Comparison of ENCODE assay signal across 12 cellular contexts in the genomic region with DNA sequence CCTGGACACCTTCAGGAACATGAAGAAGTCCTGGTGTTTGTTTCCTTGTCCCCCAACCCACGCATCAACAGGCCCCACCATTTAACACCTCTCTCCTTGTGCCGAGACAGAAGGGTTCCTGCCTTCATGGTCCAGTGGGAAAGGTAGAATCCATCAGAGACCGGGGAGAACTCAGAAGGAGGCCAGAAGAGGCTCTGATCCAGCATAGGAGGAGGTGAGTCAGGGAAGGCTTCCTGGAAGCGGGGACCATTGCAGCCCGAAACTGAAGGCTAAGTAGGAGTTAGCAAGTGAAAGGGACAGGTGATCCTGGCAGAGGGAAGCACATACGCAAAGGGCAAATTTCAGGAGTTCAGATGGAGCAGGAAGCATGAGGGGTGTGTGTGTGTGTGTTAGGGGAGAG. TPM values are rescaled to one million over a fixed set of nuclear protein-coding genes. Genes with fewer than 3 reads are reported as not detected.
DNase-seq lines count a peak whose midpoint lies in the region; ATAC-seq and TF ChIP-seq lines count a peak whose summit lies in the region.
"Had no signal": no experiment of that assay in that cellular context is flagged by ENCODE, and none has a peak within 500 bp of the region (broad histone marks: within the 10 kb centered on the region; RNA-seq: fewer than 3 reads in every experiment).

No MANE protein-coding gene starts in this region.

- ATAC-seq in DND-41 (ENCODE audit: insufficient read depth, low read depth) (no peak), GM23338 (no peak), natural killer cell (no peak), gastroesophageal sphincter (no peak), GM18868 (IDR thresholded peaks at IDR 0.05; ENCODE audit: unreplicated experiment) (no peak)
- peak; percentile 29 to 50 for ATAC-seq in activated naive CD4-positive, alpha-beta T cell treated with anti-CD3 and anti-CD28 coated beads, Interleukin-2, amount 50 U/mL, for 72 hours
- ATAC-seq: psoas muscle had no signal

- H3K27ac ChIP-seq in DND-41 (ENCODE audit: low read length) (peak overlapping the region; percentile 88), GM23338 (ENCODE audit: low read depth) (no peak overlapping the region), gastroesophageal sphincter (no peak overlapping the region), breast epithelium (no peak overlapping the region)
- H3K27ac ChIP-seq: dorsolateral prefrontal cortex, psoas muscle had no signal

- H3K4me1 ChIP-seq in DND-41 (ENCODE audit: insufficient read depth, low read length) (peaks cover 38% of the 10 kb centered on the region), GM23338 (ENCODE audit: insufficient read depth) (peaks cover 23% of the 10 kb centered on the region; the same call in 1 of the 2 replicates), gastroesophageal sphincter (peaks cover 0 to 19% (median 5%) of the 10 kb centered on the region in 3 donors), breast epithelium (no peaks in the 10 kb centered on the region)
- H3K4me1 ChIP-seq: psoas muscle had no signal

- H4K20me1 ChIP-seq in DND-41 (ENCODE audit: insufficient read depth, low read length) = no peaks in the 10 kb centered on the region
- no peaks in the 10 kb centered on the region for H4K20me1 ChIP-seq in GM23338 (replicated peaks; ENCODE audit: insufficient read depth)

- H3F3A ChIP-seq in GM23338 (replicated peaks; ENCODE audit: low read depth) = peaks cover 6% of the 10 kb centered on the region; the same call in 1 of the 2 replicates

- H3K4me2 ChIP-seq in DND-41 (ENCODE audit: insufficient read depth, low read length) = peak overlapping the region; percentile 77
- peak overlapping the region; percentile 62 for H3K4me2 ChIP-seq in GM23338

- peak overlapping the region; percentile 61 for H3K9ac ChIP-seq in DND-41 (ENCODE audit: low read depth, low read length)

- H3K4me3 ChIP-seq in DND-41 (ENCODE audit: low read depth in 1 of 2, low read length in 2 of 2) (peak overlapping the region; percentile 4 to 64; a peak in 3 of 4 replicates), GM23338 (no peak overlapping the region), gastroesophageal sphincter (no peak overlapping the region), breast epithelium (peak overlapping the region in 1 of 3 donors; percentile 11)
- H3K4me3 ChIP-seq: dorsolateral prefrontal cortex, psoas muscle had no signal

- DNase-seq in DND-41 (no peak), GM23338 (ENCODE audit: low spot score) (no peak), natural killer cell (no peak), breast epithelium (ENCODE audit: low spot score in 2 of 2) (no peak)
- DNase-seq in activated naive CD4-positive, alpha-beta T cell treated with anti-CD3 and anti-CD28 coated beads, Interleukin-2, amount 50 U/mL, for 72 hours (ENCODE audit: low spot score in 2 of 2) = no peak
- DNase-seq: dorsolateral prefrontal cortex, glutamatergic neuron, NCI-H2107, psoas muscle had no signal

- H3K9me3 Mint-ChIP-seq in GM23338 (no peaks in the 10 kb centered on the region; the same call in 2 of the 3 replicates), natural killer cell (no peaks in the 10 kb centered on the region)
- no peaks in the 10 kb centered on the region for H3K9me3 Mint-ChIP-seq in activated naive CD4-positive, alpha-beta T cell treated with anti-CD3 and anti-CD28 coated beads, Interleukin-2, amount 50 U/mL, for 72 hours
- H3K9me3 Mint-ChIP-seq: type B pancreatic cell had no signal

- H3K9me3 ChIP-seq in DND-41 (ENCODE audit: insufficient read depth, low read length, severe bottlenecking) (no peaks in the 10 kb centered on the region), gastroesophageal sphincter (no peaks in the 10 kb centered on the region), breast epithelium (no peaks in the 10 kb centered on the region)
- H3K9me3 ChIP-seq: psoas muscle had no signal

- H3K36me3 ChIP-seq in DND-41 (ENCODE audit: insufficient read depth, low read length) (peaks cover 12% of the 10 kb centered on the region), GM23338 (ENCODE audit: insufficient read depth) (no peaks in the 10 kb centered on the region), gastroesophageal sphincter (no peaks in the 10 kb centered on the region), breast epithelium (no peaks in the 10 kb centered on the region)

- no peaks in the 10 kb centered on the region for H3K27me3 ChIP-seq in DND-41 (ENCODE audit: insufficient read depth, low read length, poor library complexity)
- no peaks in the 10 kb centered on the region for H3K27me3 ChIP-seq in GM23338 (ENCODE audit: insufficient read depth)
- H3K27me3 ChIP-seq in gastroesophageal sphincter = no peaks in the 10 kb centered on the region
- no peaks in the 10 kb centered on the region for H3K27me3 ChIP-seq in breast epithelium
- H3K27me3 ChIP-seq: dorsolateral prefrontal cortex had no signal

- H2AFZ ChIP-seq in DND-41 (ENCODE audit: low read depth, low read length) (peak overlapping the region; percentile 95), GM23338 (peak overlapping the region; percentile 81)

- H3K27ac Mint-ChIP-seq in GM23338 (peak overlapping the region; percentile 2; the same call in 1 of the 2 replicates), natural killer cell (peak overlapping the region; percentile 82 to 92)
- peak overlapping the region; percentile 82 to 90 for H3K27ac Mint-ChIP-seq in activated naive CD4-positive, alpha-beta T cell treated with anti-CD3 and anti-CD28 coated beads, Interleukin-2, amount 50 U/mL, for 72 hours
- H3K27ac Mint-ChIP-seq: type B pancreatic cell had no signal

- H3K9me2 ChIP-seq in GM23338 (ENCODE audit: insufficient read depth) = no peaks in the 10 kb centered on the region

- no peak for TF ChIP-seq POLR2A in gastroesophageal sphincter (IDR thresholded peaks at IDR 0.05)
- no peak for TF ChIP-seq POLR2A in breast epithelium (IDR thresholded peaks at IDR 0.05)

- H3K36me3 Mint-ChIP-seq in GM23338 (ENCODE audit: low read depth) (no peaks in the 10 kb centered on the region), natural killer cell (no peaks in the 10 kb centered on the region)
- peaks cover 6% of the 10 kb centered on the region in 2 donors for H3K36me3 Mint-ChIP-seq in activated naive CD4-positive, alpha-beta T cell treated with anti-CD3 and anti-CD28 coated beads, Interleukin-2, amount 50 U/mL, for 72 hours
- H3K36me3 Mint-ChIP-seq: type B pancreatic cell had no signal

- H3K27me3 Mint-ChIP-seq in GM23338 (ENCODE audit: insufficient read depth, low read depth, poor library complexity) (peaks cover 11% of the 10 kb centered on the region), natural killer cell (ENCODE audit: low read depth in 2 of 2) (no peaks in the 10 kb centered on the region)

- 73 to 94% methylated on average over 2 to 4 of the region's 6 CpGs for WGBS in gastroesophageal sphincter (ENCODE audit: low coverage in 1 of 2), 2 donors

- TF ChIP-seq CTCF in DND-41 (IDR thresholded peaks at IDR 0.05; ENCODE audit: borderline replicate concordance, extremely low read depth, low read length, poor library complexity, severe bottlenecking) (no peak), GM23338 (conservative IDR thresholded peaks at IDR 0.05; ENCODE audit: low read depth in 2 of 2) (no peak), natural killer cell (IDR thresholded peaks at IDR 0.05) (no peak), gastroesophageal sphincter (IDR thresholded peaks at IDR 0.05) (no peak), breast epithelium (IDR thresholded peaks at IDR 0.05) (no peak)

- peaks cover 19% of the 10 kb centered on the region for H3K4me1 Mint-ChIP-seq in GM23338
- peaks cover 15 to 28% of the 10 kb centered on the region in 2 donors for H3K4me1 Mint-ChIP-seq in natural killer cell

- H3K79me2 ChIP-seq in DND-41 (ENCODE audit: insufficient read depth, low read length) (peaks cover 19% of the 10 kb centered on the region), GM23338 (replicated peaks; ENCODE audit: insufficient read depth) (no peaks in the 10 kb centered on the region)

- intact Hi-C loops in natural killer cell (cut with micrococcal nuclease) (loop anchor here (2.0 kb wide), 1 partner anchor 70 kb away; no protein-coding TSS in a partner anchor), breast epithelium (cut with DNase I; ENCODE audit: low total_unique reads) (no loop called here)

- H3K4me3 Mint-ChIP-seq in GM23338 = no peak overlapping the region
- H3K4me3 Mint-ChIP-seq in natural killer cell = peak overlapping the region; percentile 95
- H3K4me3 Mint-ChIP-seq: type B pancreatic cell had no signal

- no peak for TF ChIP-seq EP300 in gastroesophageal sphincter (IDR thresholded peaks at IDR 0.05)

RNA-seq across cellular contexts. Expression of gene ICAM3, which starts 0.5 kb away (rescaled TPM):
- 9.6 TPM in 2 replicates for total RNA-seq in GM23338 (2014; rRNA removed; shearing (Covaris generic))
- 14.7 and 19.2 TPM in 2 replicates for polyA plus RNA-seq in GM23338 (2016; fragmentation: Nextera tagmentation; extraction: Ambion mirVana)
- 100 to 1,000 TPM; 143 to 145 TPM for total RNA-seq in activated naive CD4-positive, alpha-beta T cell treated with anti-CD3 and anti-CD28 coated beads, Interleukin-2, amount 50 U/mL, for 72 hours
- total RNA-seq in natural killer cell (100 to 1,000 TPM; 189 to 224 (median 199) TPM), gastroesophageal sphincter (1 to 10 TPM; 3.4 to 9.3 (median 5.6) TPM), breast epithelium (10 to 100 TPM in 1 of 3 donors, 1 to 10 TPM in 2; 5.9 to 10.1 (median 7.9) TPM)

RNA-seq across cellular contexts. Expression of gene RAVER1, which starts 5.6 kb away (rescaled TPM):
- 88.3 and 96.7 TPM in 2 replicates for total RNA-seq in GM23338 (2014; rRNA removed; shearing (Covaris generic))
- polyA plus RNA-seq in GM23338 (2016; fragmentation: Nextera tagmentation; extraction: Ambion mirVana) = 23.6 and 25.5 TPM in 2 replicates
- total RNA-seq in activated naive CD4-positive, alpha-beta T cell treated with anti-CD3 and anti-CD28 coated beads, Interleukin-2, amount 50 U/mL, for 72 hours = 100 to 1,000 TPM in 1 of 2 donors, 10 to 100 TPM in 1; 52.5 to 101 TPM
- 10 to 100 TPM; 42.5 to 64.3 (median 55.9) TPM for total RNA-seq in natural killer cell
- total RNA-seq in gastroesophageal sphincter = 10 to 100 TPM; 15.6 to 33.2 (median 21.8) TPM
- 10 to 100 TPM; 10.7 to 17.7 (median 12.3) TPM for total RNA-seq in breast epithelium

RNA-seq across cellular contexts. Expression of gene FDX2, which starts 23.1 kb away (rescaled TPM):
- total RNA-seq in GM23338 (2014; rRNA removed; shearing (Covaris generic)) = 27.3 and 28.7 TPM in 2 replicates
- 29.7 and 35.0 TPM in 2 replicates for polyA plus RNA-seq in GM23338 (2016; fragmentation: Nextera tagmentation; extraction: Ambion mirVana)
- 10 to 100 TPM in 1 of 2 donors, 1 to 10 TPM in 1; 8.1 to 16.7 TPM for total RNA-seq in activated naive CD4-positive, alpha-beta T cell treated with anti-CD3 and anti-CD28 coated beads, Interleukin-2, amount 50 U/mL, for 72 hours
- total RNA-seq in natural killer cell (1 to 10 TPM; 1.7 to 4.1 (median 4.0) TPM), gastroesophageal sphincter (10 to 100 TPM in 3 of 4 donors, 1 to 10 TPM in 1; 6.7 to 36.5 (median 16.6) TPM), breast epithelium (10 to 100 TPM; 14.7 to 19.9 (median 15.7) TPM)

RNA-seq across cellular contexts. Expression of gene ZGLP1, which starts 29.3 kb away (rescaled TPM):
- total RNA-seq in GM23338 (2014; rRNA removed; shearing (Covaris generic)) = 1.5 and 4.7 TPM in 2 replicates
- polyA plus RNA-seq in GM23338 (2016; fragmentation: Nextera tagmentation; extraction: Ambion mirVana) = 5.3 and 5.9 TPM in 2 replicates
- total RNA-seq in activated naive CD4-positive, alpha-beta T cell treated with anti-CD3 and anti-CD28 coated beads, Interleukin-2, amount 50 U/mL, for 72 hours = 1 to 10 TPM; 2.2 to 3.7 TPM
- total RNA-seq in natural killer cell (1 to 10 TPM; 1.4 to 2.2 (median 1.9) TPM), gastroesophageal sphincter (1 to 10 TPM in 2 of 4 donors, under 1 TPM in 1, not detected in 1; 0.81 to 2.5 (median 1.1) TPM), breast epithelium (1 to 10 TPM; 1.3 to 4.4 (median 3.3) TPM)

RNA-seq across cellular contexts. Expression of gene TYK2, which starts 41.4 kb away (rescaled TPM):
- total RNA-seq in GM23338 (2014; rRNA removed; shearing (Covaris generic)) = 22.2 and 29.1 TPM in 2 replicates
- 30.7 and 35.9 TPM in 2 replicates for polyA plus RNA-seq in GM23338 (2016; fragmentation: Nextera tagmentation; extraction: Ambion mirVana)
- total RNA-seq in activated naive CD4-positive, alpha-beta T cell treated with anti-CD3 and anti-CD28 coated beads, Interleukin-2, amount 50 U/mL, for 72 hours = 100 to 1,000 TPM; 164 to 232 TPM
- total RNA-seq in natural killer cell (100 to 1,000 TPM; 401 to 469 (median 454) TPM), gastroesophageal sphincter (10 to 100 TPM; 40.8 to 77.2 (median 53.9) TPM), breast epithelium (100 to 1,000 TPM in 2 of 3 donors, 10 to 100 TPM in 1; 61.6 to 109 (median 104) TPM)

Comparison
In these comparisons a context has a peak if more than half of its experiments do, and no peak if none do; other contexts are left out.
1. ATAC-seq: peak in activated naive CD4-positive, alpha-beta T cell treated with anti-CD3 and anti-CD28 coated beads, Interleukin-2, amount 50 U/mL, for 72 hours (2 of 2); none in DND-41 (single experiment), GM23338 (single experiment), natural killer cell (0 of 3), gastroesophageal sphincter (single experiment) and GM18868 (single experiment).
2. H3K4me3 ChIP-seq: peak in DND-41 (2 of 2); none in GM23338 (single experiment) and gastroesophageal sphincter (0 of 2).
3. H3K27ac Mint-ChIP-seq: peak in every context shown above with its lines; median percentile 87 in natural killer cell; 86 in activated naive CD4-positive, alpha-beta T cell treated with anti-CD3 and anti-CD28 coated beads, Interleukin-2, amount 50 U/mL, for 72 hours; 2 in GM23338.
4. RNA of gene ICAM3, which starts 0.5 kb away (total RNA-seq): 189 to 224 TPM in natural killer cell and 143 to 145 TPM in activated naive CD4-positive, alpha-beta T cell treated with anti-CD3 and anti-CD28 coated beads, Interleukin-2, amount 50 U/mL, for 72 hours; 9.6 TPM in GM23338, 5.9 to 10.1 TPM in breast epithelium and 3.4 to 9.3 TPM in gastroesophageal sphincter; every median in the first group is over 10 times any median in the second.